In genomic region chr1:234988536-234988935, GRCh38 we compare ENCODE assay signal across 12 cellular contexts.
A peak's percentile ranks its signal among the peaks of the same experiment; 100 is the strongest.
DNase-seq lines count a peak whose midpoint lies in the region; ATAC-seq and TF ChIP-seq lines count a peak whose summit lies in the region.
"Had no signal": no experiment of that assay in that cellular context is flagged by ENCODE, and none has a peak within 500 bp of the region (broad histone marks: within the 10 kb centered on the region; RNA-seq: fewer than 3 reads in every experiment).

No MANE protein-coding gene starts in this region.

- TF ChIP-seq EP300 in upper lobe of left lung (IDR thresholded peaks at IDR 0.05), result no peak

- H3K27ac ChIP-seq in left ventricle myocardium inferior (replicated peaks) (peak overlapping the region; percentile 94), body of pancreas (peak overlapping the region in 3 of 4 donors; percentile 69 to 91 (median 86)), upper lobe of left lung (peak overlapping the region in 3 of 4 donors; percentile 2 to 95 (median 90))

- intact Hi-C loops in left ventricle myocardium inferior (cut with micrococcal nuclease) (loop anchor here (10.0 kb wide), 1 partner anchor 384 kb away; no protein-coding TSS in a partner anchor), left ventricle myocardium superior (cut with micrococcal nuclease) (loop anchor here (10.0 kb wide), 1 partner anchor 384 kb away; no protein-coding TSS in a partner anchor), body of pancreas (cut with DNase I) (no loop called here)

- no peak overlapping the region for H3K4me3 ChIP-seq in left ventricle myocardium inferior
- H3K4me3 ChIP-seq in body of pancreas, result no peak overlapping the region
- H3K4me3 ChIP-seq in upper lobe of left lung, result no peak overlapping the region

- H3K27me3 ChIP-seq in left ventricle myocardium inferior (ENCODE audit: low read depth) (no peaks in the 10 kb centered on the region), body of pancreas (no peaks in the 10 kb centered on the region), upper lobe of left lung (no peaks in the 10 kb centered on the region)

- no peaks in the 10 kb centered on the region for H3K36me3 Mint-ChIP-seq in nephron progenitor cell (ENCODE audit: low read depth)

- no peak for TF ChIP-seq POLR2A in body of pancreas (IDR thresholded peaks at IDR 0.05)
- TF ChIP-seq POLR2A in upper lobe of left lung (IDR thresholded peaks at IDR 0.05), result no peak

- H3K27me3 Mint-ChIP-seq in nephron progenitor cell (ENCODE audit: low read depth, poor library complexity), result peaks cover 6% of the 10 kb centered on the region

- H3K9me3 Mint-ChIP-seq in nephron progenitor cell, result peaks cover 3% of the 10 kb centered on the region
- H3K9me3 Mint-ChIP-seq: endodermal cell had no signal

- H3K36me3 ChIP-seq in left ventricle myocardium inferior (no peaks in the 10 kb centered on the region), body of pancreas (replicated peaks in 1 of 2; ENCODE audit: insufficient read depth in 1 of 2, low read depth in 2 of 2) (no peaks in the 10 kb centered on the region), upper lobe of left lung (no peaks in the 10 kb centered on the region)

- H3K4me1 ChIP-seq in left ventricle myocardium inferior, result peaks cover 46% of the 10 kb centered on the region
- peaks cover 30% of the 10 kb centered on the region for H3K4me1 ChIP-seq in body of pancreas
- peaks cover 31 to 38% (median 37%) of the 10 kb centered on the region in 4 donors for H3K4me1 ChIP-seq in upper lobe of left lung

- TF ChIP-seq CTCF in left ventricle myocardium inferior (IDR thresholded peaks at IDR 0.05; ENCODE audit: borderline replicate concordance) (no peak), body of pancreas (IDR thresholded peaks at IDR 0.05) (no peak), nephron progenitor cell (IDR thresholded peaks at IDR 0.05) (no peak), upper lobe of left lung (IDR thresholded peaks at IDR 0.05) (no peak)

- peak overlapping the region; percentile 100 for H3K27ac Mint-ChIP-seq in nephron progenitor cell

- DNase-seq in left ventricle myocardium inferior (no peak), left ventricle myocardium superior (no peak), body of pancreas (no peak), nephron progenitor cell (no peak), upper lobe of left lung (no peak), NCI-H510A (lab: John Stamatoyannopoulos, UW) (no peak), H4 (ENCODE audit: low spot score) (no peak)
- DNase-seq: amniotic stem cell, endodermal cell, Karpas-422, mesendoderm had no signal

- peaks cover 71% of the 10 kb centered on the region for H3K4me1 Mint-ChIP-seq in nephron progenitor cell

- WGBS in body of pancreas, 2 donors, result 86 to 93% methylated on average over 4 of the region's 4 CpGs
- WGBS in upper lobe of left lung, 2 donors, result 94 to 95% methylated on average over 4 of the region's 4 CpGs

- H3K9me3 ChIP-seq in left ventricle myocardium inferior (replicated peaks) (no peaks in the 10 kb centered on the region), body of pancreas (no peaks in the 10 kb centered on the region), upper lobe of left lung (no peaks in the 10 kb centered on the region)

- ATAC-seq in left ventricle myocardium superior (no peak), body of pancreas (no peak), upper lobe of left lung (ENCODE audit: low FRiP score in 2 of 2) (no peak), GM21619 (IDR thresholded peaks at IDR 0.05; ENCODE audit: unreplicated experiment) (no peak)

- no peak overlapping the region for H3K4me3 Mint-ChIP-seq in nephron progenitor cell
- H3K4me3 Mint-ChIP-seq: endodermal cell had no signal
